In the genomic region with DNA sequence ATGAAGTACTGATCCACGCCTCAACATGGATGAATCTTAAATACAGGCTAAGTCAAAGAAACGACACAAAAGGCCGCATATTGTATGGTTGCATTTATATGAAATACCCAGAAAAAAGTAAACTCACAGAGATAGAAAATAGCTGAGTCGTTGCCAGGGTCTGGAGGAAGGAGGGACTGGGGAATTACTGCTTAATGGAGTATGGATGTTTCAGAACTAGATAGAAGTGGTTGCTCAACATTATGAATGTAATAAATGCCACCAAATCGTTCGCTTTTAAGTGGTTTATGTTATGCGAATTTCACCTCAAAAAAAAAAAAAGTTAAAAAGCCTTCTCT, we compare ENCODE assay signal across 8 cellular contexts. TPM values are rescaled to one million over a fixed set of nuclear protein-coding genes. Genes with fewer than 3 reads are reported as not detected.
A peak's percentile ranks its signal among the peaks of the same experiment; 100 is the strongest.
DNase-seq lines count a peak whose midpoint lies in the region; ATAC-seq, FAIRE-seq and TF ChIP-seq lines count a peak whose summit lies in the region.

No MANE protein-coding gene starts in this region.

- H3K36me3 ChIP-seq in bronchial epithelial cell (ENCODE audit: control insufficient read depth, insufficient read depth, low read length), result no peaks in the 10 kb centered on the region

- FAIRE-seq in bronchial epithelial cell (lab: Jason Lieb, UNC), result no peak

- H3K27ac Mint-ChIP-seq in naive B cell, result peak overlapping the region in 5 of 6 donors; percentile 74 to 96 (median 91)

- H3K4me3 ChIP-seq in AG09309 (ENCODE audit: control insufficient read depth, low read depth, low read length) (peak overlapping the region; percentile 59), bronchial epithelial cell (ENCODE audit: low read depth, low read length) (peak overlapping the region; percentile 71)
- peak overlapping the region; percentile 73 for H3K4me3 ChIP-seq in Jurkat, Clone E6-1 (ENCODE audit: low read length)

- DNase-seq in AG09309 (ENCODE audit: low read depth) (no peak), bronchial epithelial cell (ENCODE audit: low read depth) (no peak), naive B cell (no peak)
- no peak for DNase-seq in Jurkat, Clone E6-1 (ENCODE audit: low read depth, low spot score)
- DNase-seq in stimulated activated CD4-positive, alpha-beta T cell treated with anti-CD3 and anti-CD28 coated beads, Interleukin-2, amount 100 ng/mL, for 24 hours, result no peak
- no peak for DNase-seq in NK-92 treated with Interleukin-12 subunit alpha and Interleukin-12 subunit beta, amount 100 ng/mL, for 24 hours (lab: John Stamatoyannopoulos, UW)

- H3K27me3 Mint-ChIP-seq in naive B cell, result peaks cover 0 to 10% (median 8%) of the 10 kb centered on the region in 3 donors

- no peaks in the 10 kb centered on the region for H3K27me3 ChIP-seq in bronchial epithelial cell (ENCODE audit: control insufficient read depth, insufficient read depth, low read length)

- peak overlapping the region; percentile 94 to 99 (median 98) for H3K4me3 Mint-ChIP-seq in naive B cell

- H3K9me3 Mint-ChIP-seq in naive B cell, result no peaks in the 10 kb centered on the region

- peaks cover 20 to 25% (median 25%) of the 10 kb centered on the region in 3 donors for H3K4me1 Mint-ChIP-seq in naive B cell

- ATAC-seq in naive B cell (ENCODE audit: low read depth in 2 of 2) (no peak), GM21723 (IDR thresholded peaks at IDR 0.05; ENCODE audit: unreplicated experiment) (no peak), esophagus mucosa (no peak)

- H3K36me3 Mint-ChIP-seq in naive B cell, result peaks cover 0 to 5% of the 10 kb centered on the region in 2 donors

- no peak for TF ChIP-seq CTCF in AG09309 (IDR thresholded peaks at IDR 0.05; ENCODE audit: control insufficient read depth, insufficient read depth, low read depth, low read length, missing control alignments)
- TF ChIP-seq CTCF in bronchial epithelial cell (IDR thresholded peaks at IDR 0.05; ENCODE audit: insufficient read depth, low read length, severe bottlenecking), result no peak

RNA-seq across cellular contexts. Expression of gene MSANTD3, which starts 0.8 kb away (rescaled TPM):
- 23.9 TPM for polyA plus RNA-seq in Jurkat, Clone E6-1 (2012; ENCODE audit: insufficient read depth, insufficient read length)
- 37.1 and 38.7 TPM in 2 replicates for total RNA-seq in bronchial epithelial cell
- 1 to 10 TPM; 2.3 to 5.5 (median 4.6) TPM for polyA plus RNA-seq in naive B cell (ENCODE audit: low read depth in 6 of 6)
- total RNA-seq in esophagus mucosa, result 10.3 TPM

RNA-seq across cellular contexts. Expression of gene TMEFF1, which starts 46.8 kb away (rescaled TPM):
- 5.7 TPM for polyA plus RNA-seq in Jurkat, Clone E6-1 (2012; ENCODE audit: insufficient read depth, insufficient read length)
- total RNA-seq in bronchial epithelial cell (0.13 and 0.26 TPM in 2 replicates), esophagus mucosa (not detected)
- not detected for polyA plus RNA-seq in naive B cell (ENCODE audit: low read depth in 6 of 6)
